Comparison of ENCODE assay signal across 8 cellular contexts in genomic region chr2:148644885-148645134, GRCh38. TPM values are rescaled to one million over a fixed set of nuclear protein-coding genes. Genes with fewer than 3 reads are reported as not detected.
DNase-seq lines count a peak whose midpoint lies in the region; ATAC-seq and TF ChIP-seq lines count a peak whose summit lies in the region.

No MANE protein-coding gene starts in this region.

- peak overlapping the region; percentile 99 for H3K27ac Mint-ChIP-seq in WTC11

- peaks cover 38% of the 10 kb centered on the region for H3K4me1 Mint-ChIP-seq in WTC11

- intact Hi-C loops in left cardiac atrium (cut with DNase I), result loop anchor here (5.0 to 10.0 kb wide), 2 partner anchors 347 to 620 kb away; partner anchors contain the start of genes MBD5 (in 1 of the 2) and ORC4 (in 1 of the 2)

- H3K27me3 Mint-ChIP-seq in WTC11 (ENCODE audit: low read depth), result no peaks in the 10 kb centered on the region

- H3K9me3 Mint-ChIP-seq in WTC11, result no peaks in the 10 kb centered on the region

- peak; percentile 77 for DNase-seq in NK-92 treated with Interleukin-12 subunit alpha and Interleukin-12 subunit beta, amount 100 ng/mL, for 24 hours (lab: John Stamatoyannopoulos, UW)
- DNase-seq in NK-92 (lab: John Stamatoyannopoulos, UW; ENCODE audit: unreplicated experiment), result no peak
- no peak for DNase-seq in WTC11 (ENCODE audit: low spot score)
- DNase-seq in left cardiac atrium, result no peak
- DNase-seq in HT-29 (ENCODE audit: low spot score), result no peak
- DNase-seq in activated CD4-positive, alpha-beta T cell treated with anti-CD3 and anti-CD28 coated beads, Interleukin-2, amount 50 U/mL, for 4 hours, result no peak

- POLR2A ChIA-PET in WTC11 (lab: Charles Lee), result interaction anchor here (0.6 to 1.0 kb wide), 3 partner anchors 30 to 510 kb away, joined by 4 to 9 read pairs (median 7); no protein-coding TSS in a partner anchor

- H3K36me3 Mint-ChIP-seq in WTC11, result no peaks in the 10 kb centered on the region

- peak; percentile 29 for ATAC-seq in HG02981 (IDR thresholded peaks at IDR 0.05; ENCODE audit: unreplicated experiment)
- ATAC-seq in WTC11, result peak; percentile 15
- ATAC-seq in left cardiac atrium, result peak; percentile 68 to 75

- peak overlapping the region; percentile 69 to 97 (median 94) for H3K4me3 ChIP-seq in skin epidermis

- TF ChIP-seq CTCF in WTC11 (IDR thresholded peaks at IDR 0.05), result no peak

- H3K4me3 Mint-ChIP-seq in WTC11, result peak overlapping the region; percentile 94

- peak overlapping the region; percentile 98 to 100 (median 100) for H3K27ac ChIP-seq in skin epidermis

- CTCF ChIA-PET in WTC11 (lab: Charles Lee), result interaction anchor here (0.8 kb wide), 1 partner anchor 117 kb away, joined by 4 read pairs; no protein-coding TSS in a partner anchor

TF ChIP-seq in WTC11, 78 proteins besides CTCF, POLR2A, EP300 and RAD21:
- no peak for TF ChIP-seq NR2C2 (CRISPR knock-in tag; IDR thresholded peaks at IDR 0.05)
- TF ChIP-seq MXD4 (CRISPR knock-in tag; IDR thresholded peaks at IDR 0.05; ENCODE audit: borderline replicate concordance), result no peak
- no peak for TF ChIP-seq NR3C1 (CRISPR knock-in tag; conservative IDR thresholded peaks at IDR 0.05; ENCODE audit: low read depth)
- TF ChIP-seq, protein P1, sequence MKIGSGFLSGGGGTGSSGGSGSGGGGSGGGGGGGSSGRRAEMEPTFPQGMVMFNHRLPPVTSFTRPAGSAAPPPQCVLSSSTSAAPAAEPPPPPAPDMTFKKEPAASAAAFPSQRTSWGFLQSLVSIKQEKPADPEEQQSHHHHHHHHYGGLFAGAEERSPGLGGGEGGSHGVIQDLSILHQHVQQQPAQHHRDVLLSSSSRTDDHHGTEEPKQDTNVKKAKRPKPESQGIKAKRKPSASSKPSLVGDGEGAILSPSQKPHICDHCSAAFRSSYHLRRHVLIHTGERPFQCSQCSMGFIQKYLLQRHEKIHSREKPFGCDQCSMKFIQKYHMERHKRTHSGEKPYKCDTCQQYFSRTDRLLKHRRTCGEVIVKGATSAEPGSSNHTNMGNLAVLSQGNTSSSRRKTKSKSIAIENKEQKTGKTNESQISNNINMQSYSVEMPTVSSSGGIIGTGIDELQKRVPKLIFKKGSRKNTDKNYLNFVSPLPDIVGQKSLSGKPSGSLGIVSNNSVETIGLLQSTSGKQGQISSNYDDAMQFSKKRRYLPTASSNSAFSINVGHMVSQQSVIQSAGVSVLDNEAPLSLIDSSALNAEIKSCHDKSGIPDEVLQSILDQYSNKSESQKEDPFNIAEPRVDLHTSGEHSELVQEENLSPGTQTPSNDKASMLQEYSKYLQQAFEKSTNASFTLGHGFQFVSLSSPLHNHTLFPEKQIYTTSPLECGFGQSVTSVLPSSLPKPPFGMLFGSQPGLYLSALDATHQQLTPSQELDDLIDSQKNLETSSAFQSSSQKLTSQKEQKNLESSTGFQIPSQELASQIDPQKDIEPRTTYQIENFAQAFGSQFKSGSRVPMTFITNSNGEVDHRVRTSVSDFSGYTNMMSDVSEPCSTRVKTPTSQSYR (CRISPR knock-in tag; IDR thresholded peaks at IDR 0.05), result no peak
- TF ChIP-seq, protein P2, sequence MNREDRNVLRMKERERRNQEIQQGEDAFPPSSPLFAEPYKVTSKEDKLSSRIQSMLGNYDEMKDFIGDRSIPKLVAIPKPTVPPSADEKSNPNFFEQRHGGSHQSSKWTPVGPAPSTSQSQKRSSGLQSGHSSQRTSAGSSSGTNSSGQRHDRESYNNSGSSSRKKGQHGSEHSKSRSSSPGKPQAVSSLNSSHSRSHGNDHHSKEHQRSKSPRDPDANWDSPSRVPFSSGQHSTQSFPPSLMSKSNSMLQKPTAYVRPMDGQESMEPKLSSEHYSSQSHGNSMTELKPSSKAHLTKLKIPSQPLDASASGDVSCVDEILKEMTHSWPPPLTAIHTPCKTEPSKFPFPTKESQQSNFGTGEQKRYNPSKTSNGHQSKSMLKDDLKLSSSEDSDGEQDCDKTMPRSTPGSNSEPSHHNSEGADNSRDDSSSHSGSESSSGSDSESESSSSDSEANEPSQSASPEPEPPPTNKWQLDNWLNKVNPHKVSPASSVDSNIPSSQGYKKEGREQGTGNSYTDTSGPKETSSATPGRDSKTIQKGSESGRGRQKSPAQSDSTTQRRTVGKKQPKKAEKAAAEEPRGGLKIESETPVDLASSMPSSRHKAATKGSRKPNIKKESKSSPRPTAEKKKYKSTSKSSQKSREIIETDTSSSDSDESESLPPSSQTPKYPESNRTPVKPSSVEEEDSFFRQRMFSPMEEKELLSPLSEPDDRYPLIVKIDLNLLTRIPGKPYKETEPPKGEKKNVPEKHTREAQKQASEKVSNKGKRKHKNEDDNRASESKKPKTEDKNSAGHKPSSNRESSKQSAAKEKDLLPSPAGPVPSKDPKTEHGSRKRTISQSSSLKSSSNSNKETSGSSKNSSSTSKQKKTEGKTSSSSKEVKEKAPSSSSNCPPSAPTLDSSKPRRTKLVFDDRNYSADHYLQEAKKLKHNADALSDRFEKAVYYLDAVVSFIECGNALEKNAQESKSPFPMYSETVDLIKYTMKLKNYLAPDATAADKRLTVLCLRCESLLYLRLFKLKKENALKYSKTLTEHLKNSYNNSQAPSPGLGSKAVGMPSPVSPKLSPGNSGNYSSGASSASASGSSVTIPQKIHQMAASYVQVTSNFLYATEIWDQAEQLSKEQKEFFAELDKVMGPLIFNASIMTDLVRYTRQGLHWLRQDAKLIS (CRISPR knock-in tag; IDR thresholded peaks at IDR 0.05; ENCODE audit: borderline replicate concordance), result no peak
- TF ChIP-seq NFYB (CRISPR knock-in tag; conservative IDR thresholded peaks at IDR 0.05; ENCODE audit: low read depth), result no peak
- TF ChIP-seq, protein P3, sequence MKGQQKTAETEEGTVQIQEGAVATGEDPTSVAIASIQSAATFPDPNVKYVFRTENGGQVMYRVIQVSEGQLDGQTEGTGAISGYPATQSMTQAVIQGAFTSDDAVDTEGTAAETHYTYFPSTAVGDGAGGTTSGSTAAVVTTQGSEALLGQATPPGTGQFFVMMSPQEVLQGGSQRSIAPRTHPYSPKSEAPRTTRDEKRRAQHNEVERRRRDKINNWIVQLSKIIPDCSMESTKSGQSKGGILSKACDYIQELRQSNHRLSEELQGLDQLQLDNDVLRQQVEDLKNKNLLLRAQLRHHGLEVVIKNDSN (CRISPR knock-in tag; IDR thresholded peaks at IDR 0.05), result peak; percentile 7; the same call in 1 of the 2 replicates
- no peak for TF ChIP-seq CREB1 (CRISPR knock-in tag; IDR thresholded peaks at IDR 0.05)

RNA-seq across cellular contexts. Expression of gene EPC2, which starts 0.3 kb away (rescaled TPM):
- total RNA-seq in WTC11 (2021) (19.8 to 20.3 TPM (median 19.8 TPM) in 3 replicates), left cardiac atrium (10 to 100 TPM; 19.1 to 22.3 TPM)
- 9.0 and 12.0 TPM in 2 replicates for total RNA-seq in HT-29 (2014; rRNA removed; shearing (Covaris generic))

Comparison
In these comparisons a context has a peak if more than half of its experiments do, and no peak if none do; other contexts are left out.
1. ATAC-seq: peak in every context shown above with its lines; median percentile 72 in left cardiac atrium; 29 in HG02981; 15 in WTC11.